Comparison of ENCODE assay signal across 27 cellular contexts in genomic region chr6:111242452-111242851, GRCh38.
DNase-seq lines count a peak whose midpoint lies in the region; ATAC-seq and TF ChIP-seq lines count a peak whose summit lies in the region.
"Had no signal": no experiment of that assay in that cellular context is flagged by ENCODE, and none has a peak within 500 bp of the region (broad histone marks: within the 10 kb centered on the region; RNA-seq: fewer than 3 reads in every experiment).

No MANE protein-coding gene starts in this region.

- peak overlapping the region; percentile 48 for H2BK5ac ChIP-seq in IMR-90 (ENCODE audit: low read depth, low read length, poor library complexity, severe bottlenecking)

- H2BK15ac ChIP-seq in IMR-90 (ENCODE audit: low read depth, low read length): no peak overlapping the region

- 20% methylated on average over 1 of the region's 5 CpGs; no CpG with 5 or more reads in 1 of the 2 experiments for WGBS in IMR-90 (ENCODE audit: extremely low coverage in 2 of 2, insufficient read length in 1 of 2), 2 experiments

- dilution Hi-C loops in IMR-90 (cut with HindIII; ENCODE audit: low sequenced_read_pairs, unreplicated experiment): no loop called here

- H2AK5ac ChIP-seq in IMR-90 (ENCODE audit: low read depth, low read length): no peak overlapping the region

- H3K9me1 ChIP-seq in IMR-90 (ENCODE audit: insufficient read depth, low read length): peaks cover 9% of the 10 kb centered on the region

- H3K79me1 ChIP-seq in IMR-90 (ENCODE audit: low read depth in 1 of 2, low read length in 2 of 2): no peaks in the 10 kb centered on the region

- no peak overlapping the region for H3K14ac ChIP-seq in IMR-90 (replicated peaks; ENCODE audit: low read depth, low read length)

- TF ChIP-seq POLR2A in IMR-90 (IDR thresholded peaks at IDR 0.05; ENCODE audit: low read depth, low read length): no peak

- no peaks in the 10 kb centered on the region for H3K36me3 ChIP-seq in IMR-90 (ENCODE audit: control insufficient read depth, insufficient read depth, low read length)
- no peaks in the 10 kb centered on the region for H3K36me3 ChIP-seq in adipocyte (ENCODE audit: control insufficient read depth, insufficient read depth, low read length, severe bottlenecking)
- no peaks in the 10 kb centered on the region for H3K36me3 ChIP-seq in H7 (replicated peaks; ENCODE audit: control insufficient read depth, insufficient read depth, low read length)
- H3K36me3 ChIP-seq: cardiac muscle cell, gastroesophageal sphincter, HAP-1, ovary, SJSA1, thoracic aorta had no signal

- no peak overlapping the region for H2AFZ ChIP-seq in IMR-90 (replicated peaks; ENCODE audit: low read length, poor library complexity)

- H3K18ac ChIP-seq in IMR-90 (ENCODE audit: low read depth, low read length): no peak overlapping the region

- no peak overlapping the region for H3K27ac ChIP-seq in IMR-90 (ENCODE audit: insufficient read depth, low read length)
- H3K27ac ChIP-seq: C4-2B, cardiac muscle cell, dorsolateral prefrontal cortex, epithelial cell of prostate, gastroesophageal sphincter, ovary, SJSA1, thoracic aorta had no signal

- peak overlapping the region; percentile 11; the same call in 1 of the 2 replicates for H2BK20ac ChIP-seq in IMR-90 (ENCODE audit: low read depth, low read length)

- intact Hi-C loops in IMR-90 (cut with micrococcal nuclease): no loop called here

- no peak overlapping the region for H4K8ac ChIP-seq in IMR-90 (ENCODE audit: low read depth in 2 of 2, low read length in 2 of 2)

- no TSS peak for BruUV-seq in IMR-90 (replicated peaks; lab: Mats Ljungman, UMichigan)

- POLR2A ChIA-PET in IMR-90 (lab: Charles Lee; ENCODE audit: unreplicated experiment): no interaction called here

- no peak for TF ChIP-seq CTCF in IMR-90 (conservative IDR thresholded peaks at IDR 0.05; ENCODE audit: low read depth, low read length)
- TF ChIP-seq CTCF in fibroblast of villous mesenchyme (IDR thresholded peaks at IDR 0.05; ENCODE audit: insufficient read depth, low read depth, low read length): no peak

- no peak overlapping the region for H3K4ac ChIP-seq in IMR-90 (ENCODE audit: low read depth, low read length)

- ATAC-seq in IMR-90 (ENCODE audit: low read depth) (peak; percentile 83), HG03025 (IDR thresholded peaks at IDR 0.05; ENCODE audit: low FRiP score, unreplicated experiment) (no peak)
- ATAC-seq: gastroesophageal sphincter, natural killer cell, sciatic nerve, T-helper 17 cell had no signal

- CTCF ChIA-PET in IMR-90 (lab: Yijun Ruan, JAX): interaction anchor here (0.6 to 1.3 kb wide), 4 partner anchors 14 to 364 kb away, joined by 3 to 5 read pairs (median 3); a partner anchor contains a TSS

- H3K9ac ChIP-seq in IMR-90 (ENCODE audit: low read depth, low read length): no peak overlapping the region
- no peak overlapping the region for H3K9ac ChIP-seq in adipocyte (ENCODE audit: low read length)

- H2BK120ac ChIP-seq in IMR-90 (ENCODE audit: low read depth, low read length): no peak overlapping the region

- H4K91ac ChIP-seq in IMR-90 (ENCODE audit: insufficient read depth, low read depth, low read length): no peak overlapping the region

- H3K27me3 ChIP-seq in IMR-90 (ENCODE audit: control insufficient read depth, insufficient read depth, low read length) (no peaks in the 10 kb centered on the region), adipocyte (replicated peaks; ENCODE audit: control insufficient read depth, insufficient read depth, low read length) (no peaks in the 10 kb centered on the region), H7 (ENCODE audit: control insufficient read depth, insufficient read depth, low read length) (no peaks in the 10 kb centered on the region)
- H3K27me3 ChIP-seq: dorsolateral prefrontal cortex, ovary, SJSA1 had no signal

- no peak overlapping the region for H4K5ac ChIP-seq in IMR-90 (ENCODE audit: low read depth, low read length)

- no peak overlapping the region for H2AK9ac ChIP-seq in IMR-90 (replicated peaks; ENCODE audit: low read depth, low read length, poor library complexity)

- no peaks in the 10 kb centered on the region for H3K9me3 ChIP-seq in IMR-90 (ENCODE audit: control insufficient read depth, insufficient read depth, low read length)
- no peaks in the 10 kb centered on the region for H3K9me3 ChIP-seq in adipocyte (ENCODE audit: control insufficient read depth, low read length)
- H3K9me3 ChIP-seq: gastroesophageal sphincter, HAP-1, ovary, SJSA1, thoracic aorta had no signal

- DNase-seq in ACHN: peak; percentile 19
- DNase-seq in IMR-90: peak; percentile 82
- peak; percentile 53 for DNase-seq in adipocyte (ENCODE audit: low read depth)
- peak; percentile 39 for DNase-seq in fibroblast of villous mesenchyme (ENCODE audit: low read depth)
- no peak for DNase-seq in H7
- no peak for DNase-seq in NCI-H1436 treated with DMSO at 0.1 percent for 48 hours (lab: John Stamatoyannopoulos, UW)
- no peak for DNase-seq in cerebellar cortex (ENCODE audit: low spot score)
- DNase-seq: activated CD4-positive, alpha-beta T cell treated with anti-CD3 and anti-CD28 coated beads, Interleukin-2, amount 10 ng/mL, durations not matched to agents 24 days and 14 days; activated naive CD8-positive, alpha-beta T cell treated with anti-CD3 and anti-CD28 coated beads, Interleukin-2, amount 10 ng/mL, durations not matched to agents 7 days and 5 days; DMS53; dorsolateral prefrontal cortex; kidney; MM.1S; natural killer cell; NCI-H748 treated with DMSO at 0.1 percent for 48 hours; ovary; stimulated activated naive CD4-positive, alpha-beta T cell; T-helper 17 cell had no signal

- no peak overlapping the region for H3K23ac ChIP-seq in IMR-90 (ENCODE audit: low read depth, low read length)

- H3K4me2 ChIP-seq in IMR-90 (ENCODE audit: low read depth, low read length): peak overlapping the region; percentile 9; the same call in 1 of the 2 replicates

- H3K4me3 ChIP-seq in IMR-90 (ENCODE audit: insufficient read depth, low read depth, low read length): no peak overlapping the region
- H3K4me3 ChIP-seq in adipocyte (ENCODE audit: low read length): no peak overlapping the region
- no peak overlapping the region for H3K4me3 ChIP-seq in fibroblast of villous mesenchyme (ENCODE audit: low read depth, low read length)
- no peak overlapping the region for H3K4me3 ChIP-seq in H7 (ENCODE audit: insufficient read depth, low read depth, low read length)
- H3K4me3 ChIP-seq: cardiac muscle cell, dorsolateral prefrontal cortex, gastroesophageal sphincter, HAP-1, ovary, SJSA1, thoracic aorta had no signal

- TF ChIP-seq RAD21 in IMR-90 (IDR thresholded peaks at IDR 0.05; ENCODE audit: low read length): no peak

- in situ Hi-C loops in ACHN (cut with HindIII; ENCODE audit: low pct_ligation_motif_present, low pct_unique_long_range_greater_than_20kb, low sequenced_read_pairs): no loop called here
- in situ Hi-C loops in IMR-90 (cut with MboI; ENCODE audit: low sequenced_read_pairs): no loop called here

- no peak overlapping the region for H3K56ac ChIP-seq in IMR-90 (ENCODE audit: extremely low read depth, insufficient read depth, low read length)

- no peaks in the 10 kb centered on the region for H4K20me1 ChIP-seq in IMR-90 (ENCODE audit: insufficient read depth, low read length)

- H3K4me1 ChIP-seq in IMR-90 (ENCODE audit: control insufficient read depth, insufficient read depth, low read length): peaks cover 5% of the 10 kb centered on the region; the same call in 1 of the 2 replicates
- no peaks in the 10 kb centered on the region for H3K4me1 ChIP-seq in adipocyte (ENCODE audit: control insufficient read depth, insufficient read depth, low read length)
- H3K4me1 ChIP-seq: gastroesophageal sphincter, HAP-1 had no signal

TF ChIP-seq in IMR-90, 13 proteins besides CTCF, POLR2A, EP300 and RAD21:
- peak; percentile 63 for TF ChIP-seq FOS (IDR thresholded peaks at IDR 0.05; ENCODE audit: low read depth, low read length)
- no peak for TF ChIP-seq BHLHE40 (IDR thresholded peaks at IDR 0.05; ENCODE audit: low read depth, low read length)

Comparison
In these comparisons a context has a peak if more than half of its experiments do, and no peak if none do; other contexts are left out.
1. DNase-seq: peak in ACHN (single experiment), IMR-90 (single experiment), adipocyte (single experiment) and fibroblast of villous mesenchyme (single experiment); none in H7 (single experiment), NCI-H1436 treated with DMSO at 0.1 percent for 48 hours (single experiment) and cerebellar cortex (single experiment).